Comparison of ENCODE assay signal across 1 cellular context in genomic region chr16:81499576-81500380, GRCh38.
TF ChIP-seq lines count a peak whose summit lies in the region.

No MANE protein-coding gene starts in this region.

TF ChIP-seq in GM23338, 12 proteins besides CTCF, POLR2A, EP300 and RAD21 (continued from another document):
- TF ChIP-seq, protein P1, sequence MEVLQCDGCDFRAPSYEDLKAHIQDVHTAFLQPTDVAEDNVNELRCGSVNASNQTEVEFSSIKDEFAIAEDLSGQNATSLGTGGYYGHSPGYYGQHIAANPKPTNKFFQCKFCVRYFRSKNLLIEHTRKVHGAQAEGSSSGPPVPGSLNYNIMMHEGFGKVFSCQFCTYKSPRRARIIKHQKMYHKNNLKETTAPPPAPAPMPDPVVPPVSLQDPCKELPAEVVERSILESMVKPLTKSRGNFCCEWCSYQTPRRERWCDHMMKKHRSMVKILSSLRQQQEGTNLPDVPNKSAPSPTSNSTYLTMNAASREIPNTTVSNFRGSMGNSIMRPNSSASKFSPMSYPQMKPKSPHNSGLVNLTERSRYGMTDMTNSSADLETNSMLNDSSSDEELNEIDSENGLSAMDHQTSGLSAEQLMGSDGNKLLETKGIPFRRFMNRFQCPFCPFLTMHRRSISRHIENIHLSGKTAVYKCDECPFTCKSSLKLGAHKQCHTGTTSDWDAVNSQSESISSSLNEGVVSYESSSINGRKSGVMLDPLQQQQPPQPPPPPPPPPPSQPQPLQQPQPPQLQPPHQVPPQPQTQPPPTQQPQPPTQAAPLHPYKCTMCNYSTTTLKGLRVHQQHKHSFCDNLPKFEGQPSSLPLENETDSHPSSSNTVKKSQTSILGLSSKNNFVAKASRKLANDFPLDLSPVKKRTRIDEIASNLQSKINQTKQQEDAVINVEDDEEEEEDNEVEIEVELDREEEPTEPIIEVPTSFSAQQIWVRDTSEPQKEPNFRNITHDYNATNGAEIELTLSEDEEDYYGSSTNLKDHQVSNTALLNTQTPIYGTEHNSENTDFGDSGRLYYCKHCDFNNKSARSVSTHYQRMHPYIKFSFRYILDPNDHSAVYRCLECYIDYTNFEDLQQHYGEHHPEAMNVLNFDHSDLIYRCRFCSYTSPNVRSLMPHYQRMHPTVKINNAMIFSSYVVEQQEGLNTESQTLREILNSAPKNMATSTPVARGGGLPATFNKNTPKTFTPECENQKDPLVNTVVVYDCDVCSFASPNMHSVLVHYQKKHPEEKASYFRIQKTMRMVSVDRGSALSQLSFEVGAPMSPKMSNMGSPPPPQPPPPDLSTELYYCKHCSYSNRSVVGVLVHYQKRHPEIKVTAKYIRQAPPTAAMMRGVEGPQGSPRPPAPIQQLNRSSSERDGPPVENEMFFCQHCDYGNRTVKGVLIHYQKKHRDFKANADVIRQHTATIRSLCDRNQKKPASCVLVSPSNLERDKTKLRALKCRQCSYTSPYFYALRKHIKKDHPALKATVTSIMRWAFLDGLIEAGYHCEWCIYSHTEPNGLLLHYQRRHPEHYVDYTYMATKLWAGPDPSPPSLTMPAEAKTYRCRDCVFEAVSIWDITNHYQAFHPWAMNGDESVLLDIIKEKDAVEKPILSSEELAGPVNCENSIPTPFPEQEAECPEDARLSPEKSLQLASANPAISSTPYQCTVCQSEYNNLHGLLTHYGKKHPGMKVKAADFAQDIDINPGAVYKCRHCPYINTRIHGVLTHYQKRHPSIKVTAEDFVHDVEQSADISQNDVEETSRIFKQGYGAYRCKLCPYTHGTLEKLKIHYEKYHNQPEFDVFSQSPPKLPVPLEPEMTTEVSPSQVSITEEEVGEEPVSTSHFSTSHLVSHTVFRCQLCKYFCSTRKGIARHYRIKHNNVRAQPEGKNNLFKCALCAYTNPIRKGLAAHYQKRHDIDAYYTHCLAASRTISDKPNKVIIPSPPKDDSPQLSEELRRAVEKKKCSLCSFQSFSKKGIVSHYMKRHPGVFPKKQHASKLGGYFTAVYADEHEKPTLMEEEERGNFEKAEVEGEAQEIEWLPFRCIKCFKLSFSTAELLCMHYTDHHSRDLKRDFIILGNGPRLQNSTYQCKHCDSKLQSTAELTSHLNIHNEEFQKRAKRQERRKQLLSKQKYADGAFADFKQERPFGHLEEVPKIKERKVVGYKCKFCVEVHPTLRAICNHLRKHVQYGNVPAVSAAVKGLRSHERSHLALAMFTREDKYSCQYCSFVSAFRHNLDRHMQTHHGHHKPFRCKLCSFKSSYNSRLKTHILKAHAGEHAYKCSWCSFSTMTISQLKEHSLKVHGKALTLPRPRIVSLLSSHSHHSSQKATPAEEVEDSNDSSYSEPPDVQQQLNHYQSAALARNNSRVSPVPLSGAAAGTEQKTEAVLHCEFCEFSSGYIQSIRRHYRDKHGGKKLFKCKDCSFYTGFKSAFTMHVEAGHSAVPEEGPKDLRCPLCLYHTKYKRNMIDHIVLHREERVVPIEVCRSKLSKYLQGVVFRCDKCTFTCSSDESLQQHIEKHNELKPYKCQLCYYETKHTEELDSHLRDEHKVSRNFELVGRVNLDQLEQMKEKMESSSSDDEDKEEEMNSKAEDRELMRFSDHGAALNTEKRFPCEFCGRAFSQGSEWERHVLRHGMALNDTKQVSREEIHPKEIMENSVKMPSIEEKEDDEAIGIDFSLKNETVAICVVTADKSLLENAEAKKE (CRISPR knock-in tag; IDR thresholded peaks at IDR 0.05) = no peak
- TF ChIP-seq ZNF114 (CRISPR knock-in tag; IDR thresholded peaks at IDR 0.05) (no peak), EZH2phosphoT487 (IDR thresholded peaks at IDR 0.05; ENCODE audit: unreplicated experiment) (no peak)
TF ChIP-seq in GM23338: peak in this region for 0.
